In the genomic region with DNA sequence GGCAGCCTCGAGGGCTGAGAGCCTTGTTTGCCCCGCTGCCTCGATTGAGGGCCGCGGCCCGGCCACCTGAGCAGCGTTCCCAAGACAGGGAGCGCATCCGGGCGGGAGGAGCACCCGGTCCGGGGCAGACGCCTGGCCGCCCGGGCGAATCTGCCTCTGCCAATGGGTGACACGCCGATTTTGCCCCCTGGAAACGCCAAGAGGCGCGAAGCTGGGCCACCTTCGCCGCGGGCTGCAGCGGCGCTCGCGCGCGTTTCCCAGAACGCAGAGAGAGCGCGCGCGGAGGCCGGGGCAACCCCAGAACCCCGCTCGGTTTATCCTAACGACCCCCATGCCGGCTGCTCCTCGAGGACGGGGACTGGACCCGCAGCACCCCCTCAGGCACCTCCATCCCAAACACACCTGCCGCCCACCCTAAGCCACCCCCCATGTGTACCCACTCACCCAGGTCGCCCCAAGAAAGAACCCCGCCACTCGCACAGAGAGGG, we compare ENCODE assay signal across 1 cellular context.
TF ChIP-seq lines count a peak whose summit lies in the region.

No MANE protein-coding gene starts in this region.

TF ChIP-seq in HepG2, 621 proteins besides CTCF, POLR2A, EP300 and RAD21 (continued from another document):
- no peak for TF ChIP-seq ZBTB40 (IDR thresholded peaks at IDR 0.05)
- peak; percentile 59; the same call in 1 of the 2 replicates for TF ChIP-seq ZBTB40 (CRISPR knock-in tag; IDR thresholded peaks at IDR 0.05)
- TF ChIP-seq PHF8 (CRISPR knock-in tag; IDR thresholded peaks at IDR 0.05) = peak; percentile 33
- peak; percentile 36; the same call in 1 of the 2 replicates for TF ChIP-seq ZNF501 (CRISPR knock-in tag; IDR thresholded peaks at IDR 0.05)
- TF ChIP-seq ZFX (CRISPR knock-in tag; IDR thresholded peaks at IDR 0.05; ENCODE audit: low read depth) = peak; percentile 57; the same call in 1 of the 2 replicates
- TF ChIP-seq NR0B2 (CRISPR knock-in tag; IDR thresholded peaks at IDR 0.05) = no peak
- TF ChIP-seq ETV5 (CRISPR knock-in tag; IDR thresholded peaks at IDR 0.05; ENCODE audit: borderline replicate concordance) = peak; percentile 11; the same call in 1 of the 2 replicates
- 0 out of 2 replicates have a peak, but pooled peaks have one; percentile 22 for TF ChIP-seq ZGPAT (CRISPR knock-in tag; IDR thresholded peaks at IDR 0.05)
- TF ChIP-seq, protein P1, sequence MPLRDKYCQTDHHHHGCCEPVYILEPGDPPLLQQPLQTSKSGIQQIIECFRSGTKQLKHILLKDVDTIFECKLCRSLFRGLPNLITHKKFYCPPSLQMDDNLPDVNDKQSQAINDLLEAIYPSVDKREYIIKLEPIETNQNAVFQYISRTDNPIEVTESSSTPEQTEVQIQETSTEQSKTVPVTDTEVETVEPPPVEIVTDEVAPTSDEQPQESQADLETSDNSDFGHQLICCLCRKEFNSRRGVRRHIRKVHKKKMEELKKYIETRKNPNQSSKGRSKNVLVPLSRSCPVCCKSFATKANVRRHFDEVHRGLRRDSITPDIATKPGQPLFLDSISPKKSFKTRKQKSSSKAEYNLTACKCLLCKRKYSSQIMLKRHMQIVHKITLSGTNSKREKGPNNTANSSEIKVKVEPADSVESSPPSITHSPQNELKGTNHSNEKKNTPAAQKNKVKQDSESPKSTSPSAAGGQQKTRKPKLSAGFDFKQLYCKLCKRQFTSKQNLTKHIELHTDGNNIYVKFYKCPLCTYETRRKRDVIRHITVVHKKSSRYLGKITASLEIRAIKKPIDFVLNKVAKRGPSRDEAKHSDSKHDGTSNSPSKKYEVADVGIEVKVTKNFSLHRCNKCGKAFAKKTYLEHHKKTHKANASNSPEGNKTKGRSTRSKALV (CRISPR knock-in tag; IDR thresholded peaks at IDR 0.05) = peak; percentile 72
- TF ChIP-seq RBM39 (IDR thresholded peaks at IDR 0.05; ENCODE audit: low read depth, low read length, poor library complexity, severe bottlenecking) = peak; percentile 43
- TF ChIP-seq, protein P2, sequence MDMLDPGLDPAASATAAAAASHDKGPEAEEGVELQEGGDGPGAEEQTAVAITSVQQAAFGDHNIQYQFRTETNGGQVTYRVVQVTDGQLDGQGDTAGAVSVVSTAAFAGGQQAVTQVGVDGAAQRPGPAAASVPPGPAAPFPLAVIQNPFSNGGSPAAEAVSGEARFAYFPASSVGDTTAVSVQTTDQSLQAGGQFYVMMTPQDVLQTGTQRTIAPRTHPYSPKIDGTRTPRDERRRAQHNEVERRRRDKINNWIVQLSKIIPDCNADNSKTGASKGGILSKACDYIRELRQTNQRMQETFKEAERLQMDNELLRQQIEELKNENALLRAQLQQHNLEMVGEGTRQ (IDR thresholded peaks at IDR 0.05; ENCODE audit: low read depth, low read length) = no peak
- TF ChIP-seq, protein P2 (CRISPR knock-in tag; IDR thresholded peaks at IDR 0.05; ENCODE audit: borderline replicate concordance) = no peak
- TF ChIP-seq ARID2 (CRISPR knock-in tag; IDR thresholded peaks at IDR 0.05; ENCODE audit: borderline replicate concordance) = 0 out of 2 replicates have a peak, but pooled peaks have one; percentile 39
- no peak for TF ChIP-seq ZNF792 (CRISPR knock-in tag; IDR thresholded peaks at IDR 0.05)
- no peak for TF ChIP-seq ZNF44 (CRISPR knock-in tag; IDR thresholded peaks at IDR 0.05)
- TF ChIP-seq TMF1 (CRISPR knock-in tag; IDR thresholded peaks at IDR 0.05; ENCODE audit: low read depth) = 0 out of 2 replicates have a peak, but pooled peaks have one; percentile 34
- TF ChIP-seq UBTF (CRISPR knock-in tag; IDR thresholded peaks at IDR 0.05) = peak; percentile 51; the same call in 1 of the 2 replicates
- TF ChIP-seq PRMT3 (CRISPR knock-in tag; IDR thresholded peaks at IDR 0.05; ENCODE audit: borderline replicate concordance, low read depth) = no peak
- TF ChIP-seq ZNF552 (CRISPR knock-in tag; IDR thresholded peaks at IDR 0.05; ENCODE audit: borderline replicate concordance) = 0 out of 2 replicates have a peak, but pooled peaks have one; percentile 33
- TF ChIP-seq ZNF703 (CRISPR knock-in tag; IDR thresholded peaks at IDR 0.05; ENCODE audit: borderline replicate concordance) = 0 out of 2 replicates have a peak, but pooled peaks have one; percentile 7
- TF ChIP-seq HNRNPL (IDR thresholded peaks at IDR 0.05; ENCODE audit: low read depth, low read length) = 0 out of 2 replicates have a peak, but pooled peaks have one; percentile 53
- 0 out of 2 replicates have a peak, but pooled peaks have one; percentile 31 for TF ChIP-seq ZNF788 (CRISPR knock-in tag; IDR thresholded peaks at IDR 0.05; ENCODE audit: borderline replicate concordance)
- TF ChIP-seq, protein P3, sequence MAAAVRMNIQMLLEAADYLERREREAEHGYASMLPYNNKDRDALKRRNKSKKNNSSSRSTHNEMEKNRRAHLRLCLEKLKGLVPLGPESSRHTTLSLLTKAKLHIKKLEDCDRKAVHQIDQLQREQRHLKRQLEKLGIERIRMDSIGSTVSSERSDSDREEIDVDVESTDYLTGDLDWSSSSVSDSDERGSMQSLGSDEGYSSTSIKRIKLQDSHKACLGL (CRISPR knock-in tag; IDR thresholded peaks at IDR 0.05) = 0 out of 2 replicates have a peak, but pooled peaks have one; percentile 47
- TF ChIP-seq ASH2L (IDR thresholded peaks at IDR 0.05; ENCODE audit: insufficient read length, low read depth, low read length) = peak; percentile 38
